8 cellular contexts compared by ENCODE assay signal in genomic region chr20:63658749-63659187, GRCh38. TPM values are rescaled to one million over a fixed set of nuclear protein-coding genes. Genes with fewer than 3 reads are reported as not detected.
DNase-seq lines count a peak whose midpoint lies in the region; ATAC-seq and TF ChIP-seq lines count a peak whose summit lies in the region.

No MANE protein-coding gene starts in this region.

- H3K56ac ChIP-seq in mesendoderm (ENCODE audit: low read length) = peak overlapping the region; percentile 97

- H2BK15ac ChIP-seq in mesendoderm (replicated peaks; ENCODE audit: low read depth) = no peak overlapping the region

- no peak overlapping the region for H2BK120ac ChIP-seq in mesendoderm (ENCODE audit: low read depth, low read length)

- peak overlapping the region; percentile 97 for H3K9ac ChIP-seq in BLaER1
- H3K9ac ChIP-seq in MM.1S (ENCODE audit: low read length) = peak overlapping the region; percentile 85
- peak overlapping the region; percentile 88 for H3K9ac ChIP-seq in mesendoderm (ENCODE audit: low read length)

- no peak overlapping the region for H3K18ac ChIP-seq in mesendoderm (ENCODE audit: low read length)

- H4K20me1 ChIP-seq in BLaER1 (no peaks in the 10 kb centered on the region), MM.1S (ENCODE audit: insufficient read depth, low read length) (no peaks in the 10 kb centered on the region)

- H3K4ac ChIP-seq in mesendoderm (ENCODE audit: low read depth, low read length) = no peak overlapping the region

- no peak overlapping the region for H4K5ac ChIP-seq in mesendoderm (ENCODE audit: low read length)

- no peak for TF ChIP-seq CTCF in MM.1S (IDR thresholded peaks at IDR 0.05; ENCODE audit: low read length)
- no peak for TF ChIP-seq CTCF in choroid plexus epithelial cell (conservative IDR thresholded peaks at IDR 0.05; ENCODE audit: low read depth, low read length)

- H3K27ac ChIP-seq in BLaER1 = peak overlapping the region; percentile 99
- no peak overlapping the region for H3K27ac ChIP-seq in MM.1S (ENCODE audit: low read length)
- H3K27ac ChIP-seq in mesendoderm (ENCODE audit: low read depth, low read length) = no peak overlapping the region
- H3K27ac ChIP-seq in aorta (ENCODE audit: low read depth in 1 of 2, low read length in 2 of 2) = peak overlapping the region in 1 of 2 donors; percentile 34

- intact Hi-C loops in aorta (cut with DNase I) = loop anchor here in 1 of 2 donors (1.0 to 10.0 kb wide), 3 partner anchors 23 to 124 kb away; partner anchors contain the start of genes ARFRP1 and PTK6

- H3K36me3 ChIP-seq in BLaER1 (peaks cover 45% of the 10 kb centered on the region), MM.1S (replicated peaks; ENCODE audit: insufficient read depth, low read length) (no peaks in the 10 kb centered on the region), mesendoderm (ENCODE audit: control insufficient read depth, insufficient read depth, low read length) (peaks cover 2% of the 10 kb centered on the region), aorta (ENCODE audit: control insufficient read depth in 1 of 2, insufficient read depth in 2 of 2, low read length in 1 of 2) (no peaks in the 10 kb centered on the region)

- DNase-seq in MM.1S (no peak), choroid plexus epithelial cell (ENCODE audit: low read depth) (peak; percentile 65), mesendoderm (no peak), aorta (no peak), NCI-H2196 treated with DMSO at 0.1 percent for 48 hours (lab: John Stamatoyannopoulos, UW; ENCODE audit: unreplicated experiment) (no peak), NCI-H774 (lab: John Stamatoyannopoulos, UW) (no peak)

- no peaks in the 10 kb centered on the region for H3K9me2 ChIP-seq in MM.1S (replicated peaks; ENCODE audit: insufficient read depth, low read length)

- no CpG with 5 or more reads among the region's 25 CpGs for WGBS in mesendoderm (ENCODE audit: extremely low coverage, insufficient coverage, low lambda C conversion rate)
- WGBS in aorta, 2 donors = 1 to 2% methylated on average over 25 of the region's 25 CpGs

- H3K27me3 ChIP-seq in BLaER1 (no peaks in the 10 kb centered on the region), MM.1S (replicated peaks; ENCODE audit: insufficient read depth, low read length) (peaks cover 19% of the 10 kb centered on the region), mesendoderm (ENCODE audit: insufficient read depth, low read length, poor library complexity) (no peaks in the 10 kb centered on the region), aorta (ENCODE audit: control insufficient read depth in 1 of 2, insufficient read depth in 2 of 2, low read length in 1 of 2) (no peaks in the 10 kb centered on the region)

- ATAC-seq in GM21360 (IDR thresholded peaks at IDR 0.05; ENCODE audit: unreplicated experiment) = peak; percentile 30
- peak; percentile 58 for ATAC-seq in aorta (ENCODE audit: low FRiP score)

- H3K23ac ChIP-seq in mesendoderm (ENCODE audit: low read length) = no peak overlapping the region

- no peak overlapping the region for H4K8ac ChIP-seq in mesendoderm (ENCODE audit: low read depth, low read length)

- H3K79me2 ChIP-seq in MM.1S (ENCODE audit: low read length) (peaks cover 21% of the 10 kb centered on the region), mesendoderm (ENCODE audit: control insufficient read depth, insufficient read depth, low read length) (no peaks in the 10 kb centered on the region)

- no peaks in the 10 kb centered on the region for H3K9me3 ChIP-seq in BLaER1
- no peaks in the 10 kb centered on the region for H3K9me3 ChIP-seq in MM.1S (replicated peaks; ENCODE audit: insufficient read depth, low read length)
- no peaks in the 10 kb centered on the region for H3K9me3 ChIP-seq in aorta (ENCODE audit: control insufficient read depth, low read length)

- H3K79me1 ChIP-seq in mesendoderm (ENCODE audit: low read length) = peaks cover 7% of the 10 kb centered on the region

- H3K4me2 ChIP-seq in BLaER1 = peak overlapping the region; percentile 99
- peak overlapping the region; percentile 52 for H3K4me2 ChIP-seq in MM.1S (ENCODE audit: low read depth, low read length)
- peak overlapping the region; percentile 93 for H3K4me2 ChIP-seq in mesendoderm (ENCODE audit: low read length)

- H2AFZ ChIP-seq in MM.1S (ENCODE audit: low read length) = peak overlapping the region; percentile 95

- H3K4me3 ChIP-seq in BLaER1 = peak overlapping the region; percentile 81
- peak overlapping the region; percentile 95 for H3K4me3 ChIP-seq in MM.1S (ENCODE audit: low read length)
- peak overlapping the region; percentile 96 for H3K4me3 ChIP-seq in choroid plexus epithelial cell (ENCODE audit: low read depth, low read length)
- peak overlapping the region; percentile 98 for H3K4me3 ChIP-seq in mesendoderm (ENCODE audit: low read length)
- peak overlapping the region; percentile 28 to 32 for H3K4me3 ChIP-seq in aorta (ENCODE audit: low read length in 2 of 2)

- no peaks in the 10 kb centered on the region for H3F3A ChIP-seq in MM.1S (ENCODE audit: insufficient read depth, low read length)

- H2BK5ac ChIP-seq in mesendoderm (ENCODE audit: low read length) = no peak overlapping the region

- peaks cover 52% of the 10 kb centered on the region for H3K4me1 ChIP-seq in BLaER1
- 0 out of 2 replicates have a peak, but pooled peaks cover 4% of the 10 kb centered on the region for H3K4me1 ChIP-seq in MM.1S (ENCODE audit: low read length)
- peaks cover 5% of the 10 kb centered on the region for H3K4me1 ChIP-seq in mesendoderm (ENCODE audit: control insufficient read depth, low read depth, low read length)
- no peaks in the 10 kb centered on the region for H3K4me1 ChIP-seq in aorta (ENCODE audit: control insufficient read depth in 1 of 2, insufficient read depth in 2 of 2, low read length in 2 of 2)

- no peak overlapping the region for H2AK5ac ChIP-seq in mesendoderm (ENCODE audit: low read length)

RNA-seq across cellular contexts. Expression of gene RTEL1, which starts 0.7 kb away (rescaled TPM):
- polyA plus RNA-seq in mesendoderm (2013, experiment 1 of 2) = 15.8 TPM
- polyA plus RNA-seq in mesendoderm (2013, experiment 2 of 2) = 14.6 TPM
- total RNA-seq in aorta = 10 to 100 TPM; 35.5 to 43.0 TPM
- 100 to 1,000 TPM in 1 of 2 donors, 1 to 10 TPM in 1; 6.8 to 114 TPM for polyA plus RNA-seq in aorta

RNA-seq across cellular contexts. Expression of gene STMN3, which starts 5.5 kb away (rescaled TPM):
- polyA plus RNA-seq in mesendoderm (2013, experiment 1 of 2) = 14.8 TPM
- 15.4 TPM for polyA plus RNA-seq in mesendoderm (2013, experiment 2 of 2)
- 10 to 100 TPM; 10.5 to 31.2 TPM for total RNA-seq in aorta
- polyA plus RNA-seq in aorta = 10 to 100 TPM; 11.3 to 26.1 TPM

RNA-seq across cellular contexts. Expression of gene GMEB2, which starts 31.9 kb away (rescaled TPM):
- 12.5 TPM for polyA plus RNA-seq in mesendoderm (2013, experiment 1 of 2)
- 11.8 TPM for polyA plus RNA-seq in mesendoderm (2013, experiment 2 of 2)
- 10 to 100 TPM; 10.2 to 10.3 TPM for total RNA-seq in aorta
- polyA plus RNA-seq in aorta = 1 to 10 TPM; 3.9 to 9.6 TPM

RNA-seq across cellular contexts. Expression of gene TNFRSF6B, which starts 37.7 kb away (rescaled TPM):
- polyA plus RNA-seq in mesendoderm (2013, experiment 1 of 2) = 0.69 TPM
- polyA plus RNA-seq in mesendoderm (2013, experiment 2 of 2) = 0.43 TPM
- total RNA-seq in aorta = 10 to 100 TPM in 1 of 2 donors, 1 to 10 TPM in 1; 5.9 to 11.5 TPM
- polyA plus RNA-seq in aorta = 10 to 100 TPM in 1 of 2 donors, 1 to 10 TPM in 1; 2.1 to 73.9 TPM

RNA-seq across cellular contexts. Expression of gene ARFRP1, which starts 49.0 kb away (rescaled TPM):
- polyA plus RNA-seq in mesendoderm (2013, experiment 1 of 2) = 6.7 TPM
- polyA plus RNA-seq in mesendoderm (2013, experiment 2 of 2) = 7.2 TPM
- total RNA-seq in aorta = 10 to 100 TPM; 46.3 to 51.7 TPM
- 10 to 100 TPM; 28.9 to 76.2 TPM for polyA plus RNA-seq in aorta

Comparison
In these comparisons a context has a peak if more than half of its experiments do, and no peak if none do; other contexts are left out.
1. H3K4me3 ChIP-seq: peak in every context shown above with its lines; median percentile 98 in mesendoderm; 96 in choroid plexus epithelial cell; 95 in MM.1S; 81 in BLaER1; 30 in aorta.